15 cellular contexts compared by ENCODE assay signal in genomic region chr14:78737116-78737515, GRCh38.
DNase-seq lines count a peak whose midpoint lies in the region; ATAC-seq and TF ChIP-seq lines count a peak whose summit lies in the region.
"Had no signal": no experiment of that assay in that cellular context is flagged by ENCODE, and none has a peak within 500 bp of the region (broad histone marks: within the 10 kb centered on the region; RNA-seq: fewer than 3 reads in every experiment).

No MANE protein-coding gene starts in this region.

- H3K36me3 Mint-ChIP-seq in WTC11, result no peaks in the 10 kb centered on the region
- H3K36me3 Mint-ChIP-seq in neural progenitor cell, result no peaks in the 10 kb centered on the region
- H3K36me3 Mint-ChIP-seq: CD8-positive, alpha-beta T cell had no signal

- H3K4me3 Mint-ChIP-seq in WTC11 (no peak overlapping the region), neural progenitor cell (no peak overlapping the region)
- H3K4me3 Mint-ChIP-seq: B cell; CD8-positive, alpha-beta T cell had no signal

- H3K9me3 Mint-ChIP-seq in WTC11 (peaks cover 16% of the 10 kb centered on the region), neural progenitor cell (no peaks in the 10 kb centered on the region)
- H3K9me3 Mint-ChIP-seq: CD8-positive, alpha-beta T cell had no signal

- TF ChIP-seq CTCF in WTC11 (IDR thresholded peaks at IDR 0.05), result no peak
- TF ChIP-seq CTCF in neural progenitor cell (IDR thresholded peaks at IDR 0.05), result peak; percentile 46

- no peak overlapping the region for H3K27ac Mint-ChIP-seq in WTC11
- H3K27ac Mint-ChIP-seq in neural progenitor cell, result no peak overlapping the region
- H3K27ac Mint-ChIP-seq: B cell; CD8-positive, alpha-beta T cell had no signal

- CTCF ChIA-PET in WTC11 (lab: Charles Lee), result interaction anchor here (1.3 to 1.6 kb wide), 2 partner anchors 8 to 14 kb away, joined by 3 to 8 read pairs; no protein-coding TSS in a partner anchor

- no peaks in the 10 kb centered on the region for H3K36me3 ChIP-seq in neural progenitor cell
- H3K36me3 ChIP-seq: BLaER1 treated with 17β-estradiol and CSF1 and Interleukin-3, amounts not matched to agents 10 nM and 100 nM; HAP-1 had no signal

- POLR2A ChIA-PET in WTC11 (lab: Charles Lee), result no interaction called here

- H3K4me3 ChIP-seq in neural progenitor cell, result peak overlapping the region; percentile 13
- H3K4me3 ChIP-seq: BLaER1 treated with 17β-estradiol and CSF1 and Interleukin-3, amounts not matched to agents 10 nM and 100 nM; HAP-1 had no signal

- no peaks in the 10 kb centered on the region for H3K27me3 ChIP-seq in neural progenitor cell
- H3K27me3 ChIP-seq: BLaER1 treated with 17β-estradiol and CSF1 and Interleukin-3, amounts not matched to agents 10 nM and 100 nM had no signal

- H3K4me2 ChIP-seq in neural progenitor cell, result peak overlapping the region; percentile 63
- H3K4me2 ChIP-seq: BLaER1 treated with 17β-estradiol and CSF1 and Interleukin-3, amounts not matched to agents 10 nM and 100 nM had no signal

- DNase-seq in NCI-H524 treated with DMSO at 0.1 percent for 48 hours (lab: John Stamatoyannopoulos, UW), result peak; percentile 94
- no peak for DNase-seq in WTC11 (ENCODE audit: low spot score)
- DNase-seq in neural progenitor cell (ENCODE audit: low spot score), result peak; percentile 78
- no peak for DNase-seq in EL
- DNase-seq in posterior cingulate gyrus, result no peak
- DNase-seq: Calu3; CD8-positive, alpha-beta T cell; DMS 273 treated with DMSO at 0.1 percent for 48 hours; DMS53; DND-41 had no signal

- H3F3A ChIP-seq in neural progenitor cell (ENCODE audit: low read depth), result peaks cover 16% of the 10 kb centered on the region

- H3K79me2 ChIP-seq in neural progenitor cell (ENCODE audit: low read depth), result no peaks in the 10 kb centered on the region

- intact Hi-C loops in posterior cingulate gyrus (cut with DNase I), result no loop called here

- H2AFZ ChIP-seq in neural progenitor cell (replicated peaks), result no peak overlapping the region

- H3K9ac ChIP-seq in neural progenitor cell, result no peak overlapping the region
- H3K9ac ChIP-seq: BLaER1 treated with 17β-estradiol and CSF1 and Interleukin-3, amounts not matched to agents 10 nM and 100 nM had no signal

- H3K4me1 Mint-ChIP-seq in WTC11, result peaks cover 21% of the 10 kb centered on the region
- H3K4me1 Mint-ChIP-seq in neural progenitor cell, result peaks cover 11% of the 10 kb centered on the region
- H3K4me1 Mint-ChIP-seq: B cell had no signal

- H3K9me3 ChIP-seq in neural progenitor cell (ENCODE audit: low read depth), result no peaks in the 10 kb centered on the region
- H3K9me3 ChIP-seq: BLaER1 treated with 17β-estradiol and CSF1 and Interleukin-3, amounts not matched to agents 10 nM and 100 nM; HAP-1 had no signal

- no peak overlapping the region for H3K27ac ChIP-seq in neural progenitor cell
- H3K27ac ChIP-seq: BLaER1 treated with 17β-estradiol and CSF1 and Interleukin-3, amounts not matched to agents 10 nM and 100 nM; HL-60 had no signal

- no peaks in the 10 kb centered on the region for H4K20me1 ChIP-seq in neural progenitor cell (ENCODE audit: low read depth)
- H4K20me1 ChIP-seq: BLaER1 treated with 17β-estradiol and CSF1 and Interleukin-3, amounts not matched to agents 10 nM and 100 nM had no signal

- H3K27me3 Mint-ChIP-seq in WTC11 (ENCODE audit: low read depth), result no peaks in the 10 kb centered on the region
- H3K27me3 Mint-ChIP-seq in neural progenitor cell (ENCODE audit: insufficient read depth, low read depth), result peaks cover 2% of the 10 kb centered on the region
- H3K27me3 Mint-ChIP-seq: B cell had no signal

- peaks cover 19% of the 10 kb centered on the region for H3K4me1 ChIP-seq in neural progenitor cell
- H3K4me1 ChIP-seq: BLaER1 treated with 17β-estradiol and CSF1 and Interleukin-3, amounts not matched to agents 10 nM and 100 nM; HAP-1 had no signal

- peak; percentile 70 for ATAC-seq in WTC11
- no peak for ATAC-seq in HG03095 (IDR thresholded peaks at IDR 0.05; ENCODE audit: unreplicated experiment)
- ATAC-seq: CD8-positive, alpha-beta T cell had no signal

TF ChIP-seq in WTC11, 78 proteins besides CTCF, POLR2A, EP300 and RAD21:
- TF ChIP-seq GABPB1 (CRISPR knock-in tag; IDR thresholded peaks at IDR 0.05), result no peak
- TF ChIP-seq E2F5 (CRISPR knock-in tag; IDR thresholded peaks at IDR 0.05), result no peak
- TF ChIP-seq ZNF317 (CRISPR knock-in tag; IDR thresholded peaks at IDR 0.05; ENCODE audit: borderline replicate concordance, low read depth), result no peak
- no peak for TF ChIP-seq ATF2 (CRISPR knock-in tag; IDR thresholded peaks at IDR 0.05; ENCODE audit: borderline replicate concordance, low read depth)

Comparison
In these comparisons a context has a peak if more than half of its experiments do, and no peak if none do; other contexts are left out.
1. DNase-seq: peak in NCI-H524 treated with DMSO at 0.1 percent for 48 hours (single experiment) and neural progenitor cell (single experiment); none in WTC11 (single experiment), EL (single experiment) and posterior cingulate gyrus (0 of 10).